Comparison of ENCODE assay signal across 25 cellular contexts in the genomic region with DNA sequence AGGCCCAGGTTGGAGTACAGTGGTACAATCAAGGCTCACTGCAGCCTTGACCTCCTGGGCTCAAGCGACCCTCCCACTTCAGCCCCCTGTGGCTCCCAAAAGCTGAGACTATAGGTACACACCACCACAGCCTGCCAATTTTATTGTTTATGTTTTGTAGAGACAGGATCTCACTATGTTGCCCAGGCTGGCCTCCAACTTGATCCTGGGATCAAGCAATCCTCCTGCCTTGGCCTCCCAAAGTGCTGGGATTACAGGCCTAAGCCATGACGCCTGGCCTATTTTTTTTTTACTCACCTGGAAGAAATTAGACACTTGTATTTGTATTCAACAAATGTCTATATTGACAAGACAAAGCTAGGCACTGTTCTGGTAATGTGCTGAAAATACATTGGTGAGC. TPM values are rescaled to one million over a fixed set of nuclear protein-coding genes. Genes with fewer than 3 reads are reported as not detected.
DNase-seq lines count a peak whose midpoint lies in the region; ATAC-seq, FAIRE-seq and TF ChIP-seq lines count a peak whose summit lies in the region.
"Had no signal": no experiment of that assay in that cellular context is flagged by ENCODE, and none has a peak within 500 bp of the region (broad histone marks: within the 10 kb centered on the region; RNA-seq: fewer than 3 reads in every experiment).

No MANE protein-coding gene starts in this region.

- no peak overlapping the region for H3K9ac ChIP-seq in IMR-90 (ENCODE audit: low read depth, low read length)
- no peak overlapping the region for H3K9ac ChIP-seq in PC-3 (ENCODE audit: low read length)
- H3K9ac ChIP-seq in neural cell (ENCODE audit: low read length): peak overlapping the region; percentile 92
- no peak overlapping the region for H3K9ac ChIP-seq in kidney (ENCODE audit: low read length in 2 of 2)

- H4K5ac ChIP-seq in IMR-90 (ENCODE audit: low read depth, low read length): no peak overlapping the region

- H3K9me1 ChIP-seq in IMR-90 (ENCODE audit: insufficient read depth, low read length): peaks cover 2% of the 10 kb centered on the region; the same call in 1 of the 2 replicates

- no peak overlapping the region for H3K4me2 ChIP-seq in IMR-90 (ENCODE audit: low read depth, low read length)
- peak overlapping the region; percentile 100; the same call in 1 of the 2 replicates for H3K4me2 ChIP-seq in PC-3 (ENCODE audit: low read length)
- H3K4me2 ChIP-seq in neural cell (ENCODE audit: low read length): no peak overlapping the region

- H3K14ac ChIP-seq in IMR-90 (replicated peaks; ENCODE audit: low read depth, low read length): no peak overlapping the region

- TF ChIP-seq EP300 in neural cell (conservative IDR thresholded peaks at IDR 0.05; ENCODE audit: poor library complexity, severe bottlenecking): no peak

- H4K91ac ChIP-seq in IMR-90 (ENCODE audit: insufficient read depth, low read depth, low read length): no peak overlapping the region

- no peak overlapping the region for H3K23ac ChIP-seq in IMR-90 (ENCODE audit: low read depth, low read length)

- no peak for ATAC-seq in IMR-90 (ENCODE audit: low read depth)
- ATAC-seq in PC-3: no peak
- ATAC-seq: Right ventricle myocardium inferior had no signal

- H3K4me1 Mint-ChIP-seq in brain: peaks cover 15% of the 10 kb centered on the region

- dilution Hi-C loops in IMR-90 (cut with HindIII; ENCODE audit: low sequenced_read_pairs, unreplicated experiment): no loop called here

- H3K27me3 Mint-ChIP-seq in brain: no peaks in the 10 kb centered on the region

- no peaks in the 10 kb centered on the region for H3K9me3 ChIP-seq in IMR-90 (ENCODE audit: control insufficient read depth, insufficient read depth, low read length)
- H3K9me3 ChIP-seq in PC-3 (ENCODE audit: low read length): no peaks in the 10 kb centered on the region
- H3K9me3 ChIP-seq in neural cell (ENCODE audit: low read length): no peaks in the 10 kb centered on the region
- H3K9me3 ChIP-seq in kidney (ENCODE audit: control insufficient read depth in 1 of 2, low read length in 2 of 2): no peaks in the 10 kb centered on the region
- H3K9me3 ChIP-seq: SJCRH30 had no signal

- POLR2A ChIA-PET in IMR-90 (lab: Charles Lee; ENCODE audit: unreplicated experiment): no interaction called here
- POLR2A ChIA-PET in PC-3 (lab: Charles Lee; ENCODE audit: unreplicated experiment): no interaction called here

- H3F3A ChIP-seq in PC-3 (ENCODE audit: low read length, unreplicated experiment) (no peaks in the 10 kb centered on the region), neural cell (ENCODE audit: insufficient read depth, low read length, poor library complexity, severe bottlenecking) (no peaks in the 10 kb centered on the region)

- no TSS peak for BruUV-seq in IMR-90 (replicated peaks; lab: Mats Ljungman, UMichigan)
- no TSS peak for BruUV-seq in PC-3 (replicated peaks; lab: Mats Ljungman, UMichigan)

- no CpG with 5 or more reads among the region's 2 CpGs for WGBS in IMR-90 (ENCODE audit: extremely low coverage in 2 of 2, insufficient read length in 1 of 2), 2 experiments

- peak overlapping the region; percentile 16; the same call in 1 of the 2 replicates for H2AK5ac ChIP-seq in IMR-90 (ENCODE audit: low read depth, low read length)

- H3K79me1 ChIP-seq in IMR-90 (ENCODE audit: low read depth in 1 of 2, low read length in 2 of 2): peaks cover 0 to 2% of the 10 kb centered on the region in 2 experiments; a peak in 1 of 4 replicates

- H3K4me3 ChIP-seq in IMR-90 (ENCODE audit: insufficient read depth, low read depth, low read length): no peak overlapping the region
- H3K4me3 ChIP-seq in PC-3 (ENCODE audit: low read length): no peak overlapping the region
- H3K4me3 ChIP-seq in neural cell (ENCODE audit: low read length): peak overlapping the region; percentile 76
- H3K4me3 ChIP-seq in kidney (ENCODE audit: low read length in 2 of 2): no peak overlapping the region
- H3K4me3 ChIP-seq: PC-9 had no signal

- no peak overlapping the region for H2AFZ ChIP-seq in IMR-90 (replicated peaks; ENCODE audit: low read length, poor library complexity)
- H2AFZ ChIP-seq in PC-3 (ENCODE audit: low read length): no peak overlapping the region
- H2AFZ ChIP-seq in neural cell (ENCODE audit: low read depth, low read length): no peak overlapping the region
- H2AFZ ChIP-seq: PC-9 had no signal

- no peak overlapping the region for H3K56ac ChIP-seq in IMR-90 (ENCODE audit: extremely low read depth, insufficient read depth, low read length)

- no peak for TF ChIP-seq POLR2A in IMR-90 (IDR thresholded peaks at IDR 0.05; ENCODE audit: low read depth, low read length)

- no peak overlapping the region for H3K4ac ChIP-seq in IMR-90 (ENCODE audit: low read depth, low read length)

- H3K4me3 Mint-ChIP-seq in brain: peak overlapping the region in 4 of 5 experiments; percentile 88 to 91 (median 89)

- no peaks in the 10 kb centered on the region for H3K27me3 ChIP-seq in IMR-90 (ENCODE audit: control insufficient read depth, insufficient read depth, low read length)
- no peaks in the 10 kb centered on the region for H3K27me3 ChIP-seq in PC-3 (ENCODE audit: low read length)
- H3K27me3 ChIP-seq in neural cell (ENCODE audit: insufficient read depth, low read depth, low read length): no peaks in the 10 kb centered on the region
- H3K27me3 ChIP-seq: SJCRH30 had no signal

- peak overlapping the region; percentile 99 to 100 (median 99) for H3K27ac Mint-ChIP-seq in brain

- no peak overlapping the region for H2BK5ac ChIP-seq in IMR-90 (ENCODE audit: low read depth, low read length, poor library complexity, severe bottlenecking)

- H4K8ac ChIP-seq in IMR-90 (ENCODE audit: low read depth in 2 of 2, low read length in 2 of 2): no peak overlapping the region

- H3K36me3 ChIP-seq in IMR-90 (ENCODE audit: control insufficient read depth, insufficient read depth, low read length) (no peaks in the 10 kb centered on the region), PC-3 (ENCODE audit: low read depth, low read length) (no peaks in the 10 kb centered on the region), neural cell (ENCODE audit: insufficient read depth, low read length) (no peaks in the 10 kb centered on the region), kidney (ENCODE audit: control insufficient read depth in 1 of 2, insufficient read depth in 2 of 2, low read length in 2 of 2) (no peaks in the 10 kb centered on the region)
- H3K36me3 ChIP-seq: SJCRH30 had no signal

- no peak for DNase-seq in IMR-90
- no peak for DNase-seq in PC-3
- DNase-seq in cortex of kidney (lab: John Stamatoyannopoulos, UW): no peak
- no peak for DNase-seq in NCI-H1694 (lab: John Stamatoyannopoulos, UW)
- no peak for DNase-seq in kidney
- DNase-seq in SW480 (ENCODE audit: low spot score): no peak
- DNase-seq: ACHN; CD4-positive, alpha-beta T cell; GM23248; H7; KG1; NCI-H1048; NCI-H1417; NCI-H187; NCI-H2081 treated with DMSO at 0.1 percent for 48 hours; NCI-H2171; NCI-H226; NCI-H510A; PC-9 had no signal

- CTCF ChIA-PET in IMR-90 (lab: Yijun Ruan, JAX): no interaction called here
- CTCF ChIA-PET in PC-3 (lab: Charles Lee): no interaction called here

- TF ChIP-seq RAD21 in IMR-90 (IDR thresholded peaks at IDR 0.05; ENCODE audit: low read length) (no peak), neural cell (conservative IDR thresholded peaks at IDR 0.05) (no peak)

- H3K18ac ChIP-seq in IMR-90 (ENCODE audit: low read depth, low read length): no peak overlapping the region

- in situ Hi-C loops in IMR-90 (cut with MboI; ENCODE audit: low sequenced_read_pairs): no loop called here

- H4K20me1 ChIP-seq in IMR-90 (ENCODE audit: insufficient read depth, low read length): no peaks in the 10 kb centered on the region
- no peaks in the 10 kb centered on the region for H4K20me1 ChIP-seq in PC-3 (ENCODE audit: low read length)
- no peaks in the 10 kb centered on the region for H4K20me1 ChIP-seq in neural cell (ENCODE audit: insufficient read depth)

- H3K9me2 ChIP-seq in PC-3 (replicated peaks; ENCODE audit: low read length) (no peaks in the 10 kb centered on the region), neural cell (ENCODE audit: insufficient read depth, low read length) (no peaks in the 10 kb centered on the region)

- FAIRE-seq in kidney (lab: Jason Lieb, UNC): no peak
- FAIRE-seq: D721Med, G401.6 had no signal

- H2BK20ac ChIP-seq in IMR-90 (ENCODE audit: low read depth, low read length): no peak overlapping the region

- intact Hi-C loops in IMR-90 (cut with micrococcal nuclease): no loop called here
- intact Hi-C loops in PC-3 (cut with micrococcal nuclease): no loop called here
- intact Hi-C loops in kidney (cut with DNase I): no loop called here

- H3K79me2 ChIP-seq in PC-3 (ENCODE audit: low read length) (no peaks in the 10 kb centered on the region), neural cell (replicated peaks; ENCODE audit: insufficient read depth, low read length) (no peaks in the 10 kb centered on the region)

- no peak overlapping the region for H2BK15ac ChIP-seq in IMR-90 (ENCODE audit: low read depth, low read length)

- no peaks in the 10 kb centered on the region for H3K36me3 Mint-ChIP-seq in brain

- H2BK120ac ChIP-seq in IMR-90 (ENCODE audit: low read depth, low read length): no peak overlapping the region

- H3K27ac ChIP-seq in IMR-90 (ENCODE audit: insufficient read depth, low read length) (no peak overlapping the region), PC-3 (ENCODE audit: low read length) (no peak overlapping the region), neural cell (ENCODE audit: low read length) (peak overlapping the region; percentile 98), kidney (ENCODE audit: low read depth in 2 of 2, low read length in 2 of 2) (no peak overlapping the region)
- H3K27ac ChIP-seq: PC-9 had no signal

- peaks cover 0 to 19% (median 0%) of the 10 kb centered on the region in 5 experiments for H3K9me3 Mint-ChIP-seq in brain
- H3K9me3 Mint-ChIP-seq: CD4-positive, alpha-beta T cell had no signal

- H3K4me1 ChIP-seq in IMR-90 (ENCODE audit: control insufficient read depth, insufficient read depth, low read length) (no peaks in the 10 kb centered on the region), PC-3 (ENCODE audit: insufficient read depth, low read length) (peaks cover 11% of the 10 kb centered on the region), kidney (ENCODE audit: control insufficient read depth in 1 of 2, insufficient read depth in 1 of 2, low read depth in 1 of 2, low read length in 2 of 2) (no peaks in the 10 kb centered on the region)
- H3K4me1 ChIP-seq: SJCRH30 had no signal

- no peak overlapping the region for H2AK9ac ChIP-seq in IMR-90 (replicated peaks; ENCODE audit: low read depth, low read length, poor library complexity)

- TF ChIP-seq CTCF in IMR-90 (conservative IDR thresholded peaks at IDR 0.05; ENCODE audit: low read depth, low read length) (no peak), PC-3 (conservative IDR thresholded peaks at IDR 0.05; ENCODE audit: low read depth, low read length) (no peak), brain (conservative IDR thresholded peaks at IDR 0.05) (no peak), neural cell (IDR thresholded peaks at IDR 0.05; ENCODE audit: poor library complexity, severe bottlenecking) (no peak), kidney (IDR thresholded peaks at IDR 0.05; ENCODE audit: borderline replicate concordance, extremely low read depth, insufficient read depth) (no peak)

RNA-seq across cellular contexts. Expression of a gene that starts 25.1 kb away (rescaled TPM):
- total RNA-seq in IMR-90 (2012; rRNA removed): 7.5 TPM in 2 replicates
- polyA plus RNA-seq in IMR-90 (2012; rRNA removed): 35.1 and 39.2 TPM in 2 replicates
- 26.6 and 29.1 TPM in 2 replicates for polyA plus RNA-seq in IMR-90 (2012; cell fraction: cytosol; rRNA removed)
- polyA plus RNA-seq in IMR-90 (2012; cell fraction: nucleus; rRNA removed; ENCODE audit: low replicate concordance): 250 and 274 TPM in 2 replicates
- total RNA-seq in PC-3 (2014; rRNA removed): 8.2 and 21.1 TPM in 2 replicates
- polyA plus RNA-seq in brain (ENCODE audit: insufficient read depth, low read depth, low replicate concordance): 8.4 TPM
- 66.4 and 66.6 TPM in 2 replicates for polyA plus RNA-seq in neural cell
- polyA minus RNA-seq in neural cell: 23.4 and 25.6 TPM in 2 replicates
- total RNA-seq in kidney: 20.5 TPM
- 9.9 TPM for polyA plus RNA-seq in kidney (ENCODE audit: insufficient read depth, low read depth, low replicate concordance)

RNA-seq across cellular contexts. Expression of a gene that starts 36.1 kb away (rescaled TPM):
- total RNA-seq in IMR-90 (2012; rRNA removed) (15.6 and 17.9 TPM in 2 replicates), PC-3 (2014; rRNA removed) (35.1 and 45.5 TPM in 2 replicates), kidney (15.2 TPM)
- polyA plus RNA-seq in IMR-90 (2012; rRNA removed) (44.0 and 52.4 TPM in 2 replicates), brain (ENCODE audit: insufficient read depth, low read depth, low replicate concordance) (7.7 TPM), neural cell (57.9 and 111 TPM in 2 replicates), kidney (ENCODE audit: insufficient read depth, low read depth, low replicate concordance) (13.1 TPM)
- polyA plus RNA-seq in IMR-90 (2012; cell fraction: cytosol; rRNA removed): 22.3 and 25.0 TPM in 2 replicates
- 397 and 454 TPM in 2 replicates for polyA plus RNA-seq in IMR-90 (2012; cell fraction: nucleus; rRNA removed; ENCODE audit: low replicate concordance)
- polyA minus RNA-seq in neural cell: 21.2 and 33.1 TPM in 2 replicates
